ENCODE assay signal across 8 cellular contexts in the genomic region with DNA sequence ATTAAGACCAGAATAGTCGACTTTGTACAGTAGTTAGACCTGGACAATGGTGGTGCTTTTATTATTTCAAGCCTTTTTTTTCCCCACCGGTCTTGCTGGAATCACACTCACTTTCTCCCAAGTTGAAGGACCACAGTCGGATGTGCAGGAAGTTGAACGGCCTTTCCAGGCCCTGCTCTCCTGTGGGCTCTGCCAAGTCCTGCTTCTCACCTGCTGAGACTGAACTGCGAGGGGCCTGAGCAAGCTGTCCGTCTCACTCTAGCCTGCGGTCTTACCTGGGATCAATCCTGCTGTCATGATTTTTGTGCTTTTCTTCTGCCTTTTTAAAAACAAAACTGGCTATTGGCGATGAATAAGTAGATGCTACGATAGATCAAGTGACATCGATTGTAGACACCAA. TPM values are rescaled to one million over a fixed set of nuclear protein-coding genes. Genes with fewer than 3 reads are reported as not detected.
DNase-seq lines count a peak whose midpoint lies in the region; ATAC-seq and TF ChIP-seq lines count a peak whose summit lies in the region.

No MANE protein-coding gene starts in this region.

- no peaks in the 10 kb centered on the region for H3K9me3 Mint-ChIP-seq in activated T-cell treated with anti-CD3 and anti-CD28 coated beads, Interleukin-2, amount 50 U/mL, for 72 hours

- H3K27ac Mint-ChIP-seq in activated T-cell treated with anti-CD3 and anti-CD28 coated beads, Interleukin-2, amount 50 U/mL, for 72 hours: peak overlapping the region; percentile 55

- peak overlapping the region; percentile 73; the same call in 1 of the 2 replicates for H3K4me3 ChIP-seq in WERI-Rb-1 (ENCODE audit: low read depth, low read length)
- H3K4me3 ChIP-seq in foreskin fibroblast (ENCODE audit: low read depth in 1 of 2, low read length in 2 of 2): peak overlapping the region; percentile 52 to 77
- H3K4me3 ChIP-seq in stomach smooth muscle (ENCODE audit: low read length in 2 of 2): peak overlapping the region; percentile 74 to 81

- peaks cover 6% of the 10 kb centered on the region for H3K27me3 Mint-ChIP-seq in activated T-cell treated with anti-CD3 and anti-CD28 coated beads, Interleukin-2, amount 50 U/mL, for 72 hours (ENCODE audit: low read depth)

- peaks cover 15% of the 10 kb centered on the region for H3K4me1 ChIP-seq in stomach smooth muscle (ENCODE audit: control insufficient read depth, insufficient read depth, low read length)

- ATAC-seq in activated T-cell treated with anti-CD3 and anti-CD28 coated beads, Interleukin-2, amount 50 U/mL, for 72 hours (replicated peaks in 1 of 2): no peak

- peak overlapping the region in 1 of 2 donors; percentile 71 for H3K9ac ChIP-seq in stomach smooth muscle (ENCODE audit: low read length in 2 of 2)

- peak overlapping the region; percentile 82 to 92 for H3K4me3 Mint-ChIP-seq in activated T-cell treated with anti-CD3 and anti-CD28 coated beads, Interleukin-2, amount 50 U/mL, for 72 hours

- TF ChIP-seq CTCF in WERI-Rb-1 (IDR thresholded peaks at IDR 0.05; ENCODE audit: low read depth, low read length): no peak
- no peak for TF ChIP-seq CTCF in foreskin fibroblast (IDR thresholded peaks at IDR 0.05; ENCODE audit: low read depth, low read length)

- peaks cover 2 to 6% of the 10 kb centered on the region in 2 donors for H3K36me3 Mint-ChIP-seq in activated T-cell treated with anti-CD3 and anti-CD28 coated beads, Interleukin-2, amount 50 U/mL, for 72 hours (ENCODE audit: insufficient read depth in 2 of 2)

- H3K27me3 ChIP-seq in WERI-Rb-1 (ENCODE audit: insufficient read depth, low read depth, severe bottlenecking) (no peaks in the 10 kb centered on the region), stomach smooth muscle (ENCODE audit: control insufficient read depth in 1 of 2, insufficient read depth in 2 of 2, low read length in 2 of 2) (no peaks in the 10 kb centered on the region)

- H3K9me3 ChIP-seq in WERI-Rb-1 (ENCODE audit: severe bottlenecking) (no peaks in the 10 kb centered on the region), stomach smooth muscle (ENCODE audit: control insufficient read depth in 2 of 2, low read length in 2 of 2) (no peaks in the 10 kb centered on the region)

- H3K4me1 Mint-ChIP-seq in activated T-cell treated with anti-CD3 and anti-CD28 coated beads, Interleukin-2, amount 50 U/mL, for 72 hours (ENCODE audit: low read depth): peaks cover 15% of the 10 kb centered on the region

- H3K27ac ChIP-seq in WERI-Rb-1 (no peak overlapping the region), stomach smooth muscle (ENCODE audit: low read length) (no peak overlapping the region)

- DNase-seq in activated T-cell treated with anti-CD3 and anti-CD28 coated beads, Interleukin-2, amount 50 U/mL, for 72 hours: no peak
- DNase-seq in activated T-cell treated with anti-CD3 and anti-CD28 coated beads, Interleukin-2, amount 50 U/mL, for 48 hours: no peak
- no peak for DNase-seq in WERI-Rb-1
- DNase-seq in foreskin fibroblast: no peak
- DNase-seq in iPS-NIHi7 (ENCODE audit: extremely low spot score): no peak
- DNase-seq in activated gamma-delta T cell treated with Interleukin-2 at 50 U/mL for 16 hours: no peak
- no peak for DNase-seq in NCI-H1092 (lab: John Stamatoyannopoulos, UW)

- H3K36me3 ChIP-seq in WERI-Rb-1 (peaks cover 53% of the 10 kb centered on the region), stomach smooth muscle (ENCODE audit: control insufficient read depth in 2 of 2, insufficient read depth in 2 of 2, low read length in 2 of 2) (peaks cover 0 to 2% of the 10 kb centered on the region in 2 donors)

RNA-seq across cellular contexts. Expression of gene TLCD3A, which starts 1.3 kb away (rescaled TPM):
- total RNA-seq in activated T-cell treated with anti-CD3 and anti-CD28 coated beads, Interleukin-2, amount 50 U/mL, for 72 hours: 10 to 100 TPM in 1 of 2 donors, 1 to 10 TPM in 1; 6.6 to 11.7 TPM

RNA-seq across cellular contexts. Expression of gene GEMIN4, which starts 18.3 kb away (rescaled TPM):
- total RNA-seq in activated T-cell treated with anti-CD3 and anti-CD28 coated beads, Interleukin-2, amount 50 U/mL, for 72 hours: 10 to 100 TPM; 23.5 to 26.9 TPM

RNA-seq across cellular contexts. Expression of gene VPS53, which starts 19.1 kb away (rescaled TPM):
- 10 to 100 TPM; 37.4 to 57.1 TPM for total RNA-seq in activated T-cell treated with anti-CD3 and anti-CD28 coated beads, Interleukin-2, amount 50 U/mL, for 72 hours

RNA-seq across cellular contexts. Expression of gene GLOD4, which starts 48.3 kb away (rescaled TPM):
- 10 to 100 TPM; 67.7 to 76.2 TPM for total RNA-seq in activated T-cell treated with anti-CD3 and anti-CD28 coated beads, Interleukin-2, amount 50 U/mL, for 72 hours

RNA-seq across cellular contexts. Expression of gene MRM3, which starts 48.4 kb away (rescaled TPM):
- total RNA-seq in activated T-cell treated with anti-CD3 and anti-CD28 coated beads, Interleukin-2, amount 50 U/mL, for 72 hours: 10 to 100 TPM; 23.6 to 26.7 TPM
